In the genomic region with DNA sequence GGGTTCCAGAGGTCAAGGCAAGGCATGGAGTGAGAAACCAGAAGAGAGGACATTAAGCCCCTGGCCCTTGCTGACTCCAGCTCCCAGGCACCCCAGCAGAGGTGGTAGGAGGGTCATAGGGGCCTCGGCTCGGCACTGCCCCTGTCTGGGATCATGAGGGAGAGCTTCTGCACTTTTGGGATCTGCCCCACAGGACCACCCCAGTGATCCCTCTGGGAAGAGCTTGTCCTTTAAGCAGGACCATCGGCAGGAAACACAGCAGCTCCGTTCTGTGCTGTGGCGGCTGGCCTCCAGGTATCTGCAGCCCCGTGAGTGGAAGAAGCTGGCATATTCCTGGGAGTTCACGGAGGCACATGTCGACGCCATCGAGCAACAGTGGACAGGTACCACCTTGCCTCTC, we compare ENCODE assay signal across 14 cellular contexts.
"Had no signal": no experiment of that assay in that cellular context is flagged by ENCODE, and none has a peak within 500 bp of the region (broad histone marks: within the 10 kb centered on the region; RNA-seq: fewer than 3 reads in every experiment).

No MANE protein-coding gene starts in this region.

- H3K27me3 Mint-ChIP-seq: activated B cell treated with CpG ODN at 0.5 μM for 24 hours had no signal

- H3K4me2 ChIP-seq: smooth muscle cell had no signal

- DNase-seq: activated B cell treated with CpG ODN at 0.5 μM for 24 hours; activated CD4-positive, alpha-beta T cell treated with anti-CD3 and anti-CD28 coated beads for 48 hours; foreskin fibroblast; hippocampal formation; kidney glomerular epithelial cell; psoas muscle; right lobe of liver; stomach; T-helper 2 cell; testis; upper lobe of right lung had no signal

- H3K27me3 ChIP-seq: right lobe of liver, stomach, testis, upper lobe of right lung had no signal

- H3K4me3 Mint-ChIP-seq: activated B cell treated with CpG ODN at 0.5 μM for 24 hours; activated T-helper 1 cell treated with anti-CD3 and anti-CD28 coated beads, Interleukin-12 subunit alpha, Interleukin-12 subunit beta, Interleukin-2, Interleukin-4 antibody, amounts not matched to agents 30 ng/mL and 10 ng/mL and 1 ng/mL, durations not matched to agents 14 hours and 24 hours and 36 hours; nephron had no signal

- H3K36me3 ChIP-seq: right lobe of liver, upper lobe of right lung had no signal

- H3K9me3 Mint-ChIP-seq: activated B cell treated with CpG ODN at 0.5 μM for 24 hours; activated T-helper 1 cell treated with anti-CD3 and anti-CD28 coated beads, Interleukin-12 subunit alpha, Interleukin-12 subunit beta, Interleukin-2, Interleukin-4 antibody, amounts not matched to agents 30 ng/mL and 10 ng/mL and 1 ng/mL, durations not matched to agents 14 hours and 24 hours and 36 hours; nephron had no signal

- H3K4me1 ChIP-seq: psoas muscle, stomach, testis, upper lobe of right lung had no signal

- ATAC-seq: upper lobe of right lung had no signal

- H3K27ac Mint-ChIP-seq: activated B cell treated with CpG ODN at 0.5 μM for 24 hours; activated T-helper 1 cell treated with anti-CD3 and anti-CD28 coated beads, Interleukin-12 subunit alpha, Interleukin-12 subunit beta, Interleukin-2, Interleukin-4 antibody, amounts not matched to agents 30 ng/mL and 10 ng/mL and 1 ng/mL, durations not matched to agents 14 hours and 24 hours and 36 hours; nephron had no signal

- H3K4me1 Mint-ChIP-seq: nephron had no signal

- H3K4me3 ChIP-seq: psoas muscle, right lobe of liver, smooth muscle cell, stomach, testis, upper lobe of right lung had no signal

- H3K27ac ChIP-seq: psoas muscle, right lobe of liver, stomach, testis, upper lobe of right lung had no signal

- H3K9me3 ChIP-seq: psoas muscle, right lobe of liver, stomach, testis, upper lobe of right lung had no signal
